Comparison of ENCODE assay signal across 26 cellular contexts in genomic region chr17:44492706-44493272, GRCh38.
"Had no signal": no experiment of that assay in that cellular context is flagged by ENCODE, and none has a peak within 500 bp of the region (broad histone marks: within the 10 kb centered on the region; RNA-seq: fewer than 3 reads in every experiment).

No MANE protein-coding gene starts in this region.

- H3K27me3 ChIP-seq: esophagus muscularis mucosa, gastrocnemius medialis, neural progenitor cell, right atrium auricular region, sigmoid colon, stomach, transverse colon had no signal

- H3K4me1 Mint-ChIP-seq: neural progenitor cell had no signal

- H3K4me3 Mint-ChIP-seq: immature natural killer cell; natural killer cell treated with Interleukin-12 subunit alpha and Interleukin-12 subunit beta and Interleukin-15 and Interleukin-18, amount 100 ng/mL, for 72 hours; neural progenitor cell had no signal

- H3K27me3 Mint-ChIP-seq: natural killer cell treated with Interleukin-12 subunit alpha and Interleukin-12 subunit beta and Interleukin-15 and Interleukin-18, amount 100 ng/mL, for 72 hours had no signal

- H3K36me3 Mint-ChIP-seq: natural killer cell treated with Interleukin-12 subunit alpha and Interleukin-12 subunit beta and Interleukin-15 and Interleukin-18, amount 100 ng/mL, for 72 hours had no signal

- H3K9me3 ChIP-seq: esophagus muscularis mucosa, gastrocnemius medialis, right atrium auricular region, sigmoid colon, stomach, thoracic aorta, transverse colon had no signal

- H3K9ac ChIP-seq: neural progenitor cell had no signal

- H3K4me2 ChIP-seq: neural progenitor cell had no signal

- ATAC-seq: gastrocnemius medialis; left colon; left ventricle myocardium superior; natural killer cell treated with Interleukin-12 subunit alpha and Interleukin-12 subunit beta and Interleukin-15 and Interleukin-18, amount 100 ng/mL, for 72 hours had no signal

- H3K36me3 ChIP-seq: gastrocnemius medialis, neural progenitor cell, right atrium auricular region, sigmoid colon, transverse colon had no signal

- H3K4me3 ChIP-seq: esophagus muscularis mucosa, gastrocnemius medialis, lung, neural progenitor cell, right atrium auricular region, sigmoid colon, skin epidermis, stomach, thoracic aorta, transverse colon had no signal

- H3K27ac Mint-ChIP-seq: natural killer cell treated with Interleukin-12 subunit alpha and Interleukin-12 subunit beta and Interleukin-15 and Interleukin-18, amount 100 ng/mL, for 72 hours; neural progenitor cell had no signal

- H2AFZ ChIP-seq: neural progenitor cell had no signal

- H3K9me3 Mint-ChIP-seq: immature natural killer cell; natural killer cell treated with Interleukin-12 subunit alpha and Interleukin-12 subunit beta and Interleukin-15 and Interleukin-18, amount 100 ng/mL, for 72 hours had no signal

- DNase-seq: effector memory CD4-positive, alpha-beta T cell; gastrocnemius medialis; glutamatergic neuron; immature natural killer cell; left colon; left ventricle myocardium superior; mesenchymal stem cell; midbrain; nucleus accumbens; sigmoid colon; stimulated activated CD4-positive, alpha-beta T cell treated with anti-CD3 and anti-CD28 coated beads, Interleukin-2, amount 100 ng/mL, for 24 hours; stimulated activated CD4-positive, alpha-beta T cell treated with anti-CD3 and anti-CD28 coated beads, Interleukin-4, amount 100 ng/mL, for 4 hours; stimulated activated naive CD4-positive, alpha-beta T cell; stomach; substantia nigra; transverse colon had no signal

- H3K4me1 ChIP-seq: neural progenitor cell had no signal

- FAIRE-seq: endometrium, keratinocyte had no signal

- H3K27ac ChIP-seq: epithelial cell of prostate, esophagus muscularis mucosa, neural progenitor cell, right atrium auricular region, sigmoid colon, skin epidermis, stomach, thoracic aorta, transverse colon had no signal
